ENCODE assay signal across 1 cellular context in the genomic region with DNA sequence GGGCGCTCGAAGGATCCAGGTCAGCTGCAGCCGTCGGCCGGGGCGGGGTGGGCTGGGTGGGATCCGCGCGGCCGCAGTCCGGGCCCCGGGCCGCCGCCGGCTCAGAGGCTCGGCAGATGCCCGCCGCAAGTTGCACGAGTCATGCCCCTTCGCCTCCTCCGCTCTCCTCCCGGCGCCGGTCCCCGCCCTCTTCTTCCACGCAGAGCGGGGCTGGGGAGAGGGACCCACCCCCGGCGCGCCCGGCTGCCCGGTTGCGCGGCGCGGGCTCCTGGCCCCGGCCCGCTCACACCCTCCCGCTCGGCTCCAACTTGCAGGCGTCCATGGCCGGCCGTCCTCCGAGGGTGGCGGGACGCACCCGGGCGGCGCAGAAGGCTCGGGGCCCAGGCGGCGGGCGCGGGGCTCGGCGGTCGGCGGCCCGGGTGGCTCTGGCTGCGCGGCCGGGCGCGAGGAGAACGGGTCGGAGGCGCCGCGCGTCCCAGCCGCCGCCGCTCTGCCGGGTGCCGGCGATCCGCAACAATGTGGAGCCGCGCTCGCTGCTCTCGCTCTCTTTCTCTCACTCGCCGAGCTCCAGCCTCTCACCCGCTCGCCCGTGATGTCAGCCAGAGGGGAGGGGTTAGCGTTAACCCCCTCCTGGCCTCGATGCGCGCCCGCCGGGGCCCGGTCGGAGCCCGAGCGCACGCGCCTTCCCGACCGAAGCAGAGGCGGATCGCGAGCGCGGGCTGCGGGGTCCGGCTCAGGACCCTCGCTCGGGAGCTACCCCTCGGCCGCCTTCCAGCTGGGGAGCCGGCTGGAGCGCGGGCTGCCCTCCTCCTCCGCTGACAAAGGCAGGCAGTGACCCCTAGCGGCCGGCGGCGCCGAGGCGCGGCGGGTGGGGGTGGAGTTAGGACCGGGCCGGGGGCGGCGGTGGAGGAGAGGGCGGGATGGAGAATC.
A peak's percentile ranks its signal among the peaks of the same experiment; 100 is the strongest.
TF ChIP-seq lines count a peak whose summit lies in the region.

A gene with protein sequence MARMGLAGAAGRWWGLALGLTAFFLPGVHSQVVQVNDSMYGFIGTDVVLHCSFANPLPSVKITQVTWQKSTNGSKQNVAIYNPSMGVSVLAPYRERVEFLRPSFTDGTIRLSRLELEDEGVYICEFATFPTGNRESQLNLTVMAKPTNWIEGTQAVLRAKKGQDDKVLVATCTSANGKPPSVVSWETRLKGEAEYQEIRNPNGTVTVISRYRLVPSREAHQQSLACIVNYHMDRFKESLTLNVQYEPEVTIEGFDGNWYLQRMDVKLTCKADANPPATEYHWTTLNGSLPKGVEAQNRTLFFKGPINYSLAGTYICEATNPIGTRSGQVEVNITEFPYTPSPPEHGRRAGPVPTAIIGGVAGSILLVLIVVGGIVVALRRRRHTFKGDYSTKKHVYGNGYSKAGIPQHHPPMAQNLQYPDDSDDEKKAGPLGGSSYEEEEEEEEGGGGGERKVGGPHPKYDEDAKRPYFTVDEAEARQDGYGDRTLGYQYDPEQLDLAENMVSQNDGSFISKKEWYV (minus strand): TSS at position 550 of the 930 bp plus-strand sequence. CDS start 647 bp downstream, outside the sequence.

TF ChIP-seq in HepG2, 621 proteins besides CTCF, POLR2A, EP300 and RAD21 (continued from another document and continues in another):
- TF ChIP-seq, protein P1, sequence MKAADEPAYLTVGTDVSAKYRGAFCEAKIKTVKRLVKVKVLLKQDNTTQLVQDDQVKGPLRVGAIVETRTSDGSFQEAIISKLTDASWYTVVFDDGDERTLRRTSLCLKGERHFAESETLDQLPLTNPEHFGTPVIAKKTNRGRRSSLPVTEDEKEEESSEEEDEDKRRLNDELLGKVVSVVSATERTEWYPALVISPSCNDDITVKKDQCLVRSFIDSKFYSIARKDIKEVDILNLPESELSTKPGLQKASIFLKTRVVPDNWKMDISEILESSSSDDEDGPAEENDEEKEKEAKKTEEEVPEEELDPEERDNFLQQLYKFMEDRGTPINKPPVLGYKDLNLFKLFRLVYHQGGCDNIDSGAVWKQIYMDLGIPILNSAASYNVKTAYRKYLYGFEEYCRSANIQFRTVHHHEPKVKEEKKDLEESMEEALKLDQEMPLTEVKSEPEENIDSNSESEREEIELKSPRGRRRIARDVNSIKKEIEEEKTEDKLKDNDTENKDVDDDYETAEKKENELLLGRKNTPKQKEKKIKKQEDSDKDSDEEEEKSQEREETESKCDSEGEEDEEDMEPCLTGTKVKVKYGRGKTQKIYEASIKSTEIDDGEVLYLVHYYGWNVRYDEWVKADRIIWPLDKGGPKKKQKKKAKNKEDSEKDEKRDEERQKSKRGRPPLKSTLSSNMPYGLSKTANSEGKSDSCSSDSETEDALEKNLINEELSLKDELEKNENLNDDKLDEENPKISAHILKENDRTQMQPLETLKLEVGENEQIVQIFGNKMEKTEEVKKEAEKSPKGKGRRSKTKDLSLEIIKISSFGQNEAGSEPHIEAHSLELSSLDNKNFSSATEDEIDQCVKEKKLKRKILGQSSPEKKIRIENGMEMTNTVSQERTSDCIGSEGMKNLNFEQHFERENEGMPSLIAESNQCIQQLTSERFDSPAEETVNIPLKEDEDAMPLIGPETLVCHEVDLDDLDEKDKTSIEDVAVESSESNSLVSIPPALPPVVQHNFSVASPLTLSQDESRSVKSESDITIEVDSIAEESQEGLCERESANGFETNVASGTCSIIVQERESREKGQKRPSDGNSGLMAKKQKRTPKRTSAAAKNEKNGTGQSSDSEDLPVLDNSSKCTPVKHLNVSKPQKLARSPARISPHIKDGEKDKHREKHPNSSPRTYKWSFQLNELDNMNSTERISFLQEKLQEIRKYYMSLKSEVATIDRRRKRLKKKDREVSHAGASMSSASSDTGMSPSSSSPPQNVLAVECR (CRISPR knock-in tag; IDR thresholded peaks at IDR 0.05; ENCODE audit: borderline replicate concordance), result peak; percentile 23; the same call in 1 of the 2 replicates
- TF ChIP-seq KMT2A (CRISPR knock-in tag; IDR thresholded peaks at IDR 0.05), result peak; percentile 53; the same call in 1 of the 2 replicates
- TF ChIP-seq ZFP37 (CRISPR knock-in tag; IDR thresholded peaks at IDR 0.05; ENCODE audit: borderline replicate concordance), result no peak
- peak; percentile 90 for TF ChIP-seq XRCC5 (optimal IDR thresholded peaks at IDR 0.05; ENCODE audit: low read length)
- TF ChIP-seq, protein P2, sequence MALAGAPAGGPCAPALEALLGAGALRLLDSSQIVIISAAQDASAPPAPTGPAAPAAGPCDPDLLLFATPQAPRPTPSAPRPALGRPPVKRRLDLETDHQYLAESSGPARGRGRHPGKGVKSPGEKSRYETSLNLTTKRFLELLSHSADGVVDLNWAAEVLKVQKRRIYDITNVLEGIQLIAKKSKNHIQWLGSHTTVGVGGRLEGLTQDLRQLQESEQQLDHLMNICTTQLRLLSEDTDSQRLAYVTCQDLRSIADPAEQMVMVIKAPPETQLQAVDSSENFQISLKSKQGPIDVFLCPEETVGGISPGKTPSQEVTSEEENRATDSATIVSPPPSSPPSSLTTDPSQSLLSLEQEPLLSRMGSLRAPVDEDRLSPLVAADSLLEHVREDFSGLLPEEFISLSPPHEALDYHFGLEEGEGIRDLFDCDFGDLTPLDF (CRISPR knock-in tag; IDR thresholded peaks at IDR 0.05), result 0 out of 2 replicates have a peak, but pooled peaks have one; percentile 59
- TF ChIP-seq REPIN1 (CRISPR knock-in tag; IDR thresholded peaks at IDR 0.05; ENCODE audit: borderline replicate concordance, low read depth), result peak; percentile 62; the same call in 1 of the 2 replicates
- peak; percentile 38; the same call in 1 of the 2 replicates for TF ChIP-seq ATF7-NPFF (CRISPR knock-in tag; IDR thresholded peaks at IDR 0.05; ENCODE audit: low read depth)
- peak; percentile 25; the same call in 1 of the 2 replicates for TF ChIP-seq RXRB (CRISPR knock-in tag; IDR thresholded peaks at IDR 0.05; ENCODE audit: borderline replicate concordance)
- TF ChIP-seq XBP1 (CRISPR knock-in tag; IDR thresholded peaks at IDR 0.05), result no peak
- TF ChIP-seq ZBTB7B (CRISPR knock-in tag; IDR thresholded peaks at IDR 0.05), result peak; percentile 64
- TF ChIP-seq NPAS2 (CRISPR knock-in tag; IDR thresholded peaks at IDR 0.05; ENCODE audit: borderline replicate concordance), result no peak
- TF ChIP-seq ZNF3 (CRISPR knock-in tag; IDR thresholded peaks at IDR 0.05), result no peak
- TF ChIP-seq, protein P3, sequence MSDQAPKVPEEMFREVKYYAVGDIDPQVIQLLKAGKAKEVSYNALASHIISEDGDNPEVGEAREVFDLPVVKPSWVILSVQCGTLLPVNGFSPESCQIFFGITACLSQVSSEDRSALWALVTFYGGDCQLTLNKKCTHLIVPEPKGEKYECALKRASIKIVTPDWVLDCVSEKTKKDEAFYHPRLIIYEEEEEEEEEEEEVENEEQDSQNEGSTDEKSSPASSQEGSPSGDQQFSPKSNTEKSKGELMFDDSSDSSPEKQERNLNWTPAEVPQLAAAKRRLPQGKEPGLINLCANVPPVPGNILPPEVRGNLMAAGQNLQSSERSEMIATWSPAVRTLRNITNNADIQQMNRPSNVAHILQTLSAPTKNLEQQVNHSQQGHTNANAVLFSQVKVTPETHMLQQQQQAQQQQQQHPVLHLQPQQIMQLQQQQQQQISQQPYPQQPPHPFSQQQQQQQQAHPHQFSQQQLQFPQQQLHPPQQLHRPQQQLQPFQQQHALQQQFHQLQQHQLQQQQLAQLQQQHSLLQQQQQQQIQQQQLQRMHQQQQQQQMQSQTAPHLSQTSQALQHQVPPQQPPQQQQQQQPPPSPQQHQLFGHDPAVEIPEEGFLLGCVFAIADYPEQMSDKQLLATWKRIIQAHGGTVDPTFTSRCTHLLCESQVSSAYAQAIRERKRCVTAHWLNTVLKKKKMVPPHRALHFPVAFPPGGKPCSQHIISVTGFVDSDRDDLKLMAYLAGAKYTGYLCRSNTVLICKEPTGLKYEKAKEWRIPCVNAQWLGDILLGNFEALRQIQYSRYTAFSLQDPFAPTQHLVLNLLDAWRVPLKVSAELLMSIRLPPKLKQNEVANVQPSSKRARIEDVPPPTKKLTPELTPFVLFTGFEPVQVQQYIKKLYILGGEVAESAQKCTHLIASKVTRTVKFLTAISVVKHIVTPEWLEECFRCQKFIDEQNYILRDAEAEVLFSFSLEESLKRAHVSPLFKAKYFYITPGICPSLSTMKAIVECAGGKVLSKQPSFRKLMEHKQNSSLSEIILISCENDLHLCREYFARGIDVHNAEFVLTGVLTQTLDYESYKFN (CRISPR knock-in tag; conservative IDR thresholded peaks at IDR 0.05), result peak; percentile 53
- TF ChIP-seq ZFYVE20 (CRISPR knock-in tag; IDR thresholded peaks at IDR 0.05; ENCODE audit: borderline replicate concordance, low read depth), result no peak
- peak; percentile 49; the same call in 1 of the 2 replicates for TF ChIP-seq ARHGAP35 (CRISPR knock-in tag; IDR thresholded peaks at IDR 0.05; ENCODE audit: borderline replicate concordance)
- peak; percentile 4; the same call in 1 of the 2 replicates for TF ChIP-seq SMC3 (IDR thresholded peaks at IDR 0.05; ENCODE audit: low read length)
- 0 out of 2 replicates have a peak, but pooled peaks have one; percentile 74 for TF ChIP-seq ZNF678 (CRISPR knock-in tag; IDR thresholded peaks at IDR 0.05)
- no peak for TF ChIP-seq ZNF451 (CRISPR knock-in tag; IDR thresholded peaks at IDR 0.05)
- TF ChIP-seq, protein P4, sequence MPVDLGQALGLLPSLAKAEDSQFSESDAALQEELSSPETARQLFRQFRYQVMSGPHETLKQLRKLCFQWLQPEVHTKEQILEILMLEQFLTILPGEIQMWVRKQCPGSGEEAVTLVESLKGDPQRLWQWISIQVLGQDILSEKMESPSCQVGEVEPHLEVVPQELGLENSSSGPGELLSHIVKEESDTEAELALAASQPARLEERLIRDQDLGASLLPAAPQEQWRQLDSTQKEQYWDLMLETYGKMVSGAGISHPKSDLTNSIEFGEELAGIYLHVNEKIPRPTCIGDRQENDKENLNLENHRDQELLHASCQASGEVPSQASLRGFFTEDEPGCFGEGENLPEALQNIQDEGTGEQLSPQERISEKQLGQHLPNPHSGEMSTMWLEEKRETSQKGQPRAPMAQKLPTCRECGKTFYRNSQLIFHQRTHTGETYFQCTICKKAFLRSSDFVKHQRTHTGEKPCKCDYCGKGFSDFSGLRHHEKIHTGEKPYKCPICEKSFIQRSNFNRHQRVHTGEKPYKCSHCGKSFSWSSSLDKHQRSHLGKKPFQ (CRISPR knock-in tag; IDR thresholded peaks at IDR 0.05; ENCODE audit: insufficient replicate concordance), result no peak
- 0 out of 2 replicates have a peak, but pooled peaks have one; percentile 5 for TF ChIP-seq FOXA3 (CRISPR knock-in tag; IDR thresholded peaks at IDR 0.05)
- TF ChIP-seq, protein P5, sequence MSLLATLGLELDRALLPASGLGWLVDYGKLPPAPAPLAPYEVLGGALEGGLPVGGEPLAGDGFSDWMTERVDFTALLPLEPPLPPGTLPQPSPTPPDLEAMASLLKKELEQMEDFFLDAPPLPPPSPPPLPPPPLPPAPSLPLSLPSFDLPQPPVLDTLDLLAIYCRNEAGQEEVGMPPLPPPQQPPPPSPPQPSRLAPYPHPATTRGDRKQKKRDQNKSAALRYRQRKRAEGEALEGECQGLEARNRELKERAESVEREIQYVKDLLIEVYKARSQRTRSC (CRISPR knock-in tag; IDR thresholded peaks at IDR 0.05; ENCODE audit: low read depth), result 0 out of 2 replicates have a peak, but pooled peaks have one; percentile 79
- TF ChIP-seq, protein P6, sequence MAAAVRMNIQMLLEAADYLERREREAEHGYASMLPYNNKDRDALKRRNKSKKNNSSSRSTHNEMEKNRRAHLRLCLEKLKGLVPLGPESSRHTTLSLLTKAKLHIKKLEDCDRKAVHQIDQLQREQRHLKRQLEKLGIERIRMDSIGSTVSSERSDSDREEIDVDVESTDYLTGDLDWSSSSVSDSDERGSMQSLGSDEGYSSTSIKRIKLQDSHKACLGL (CRISPR knock-in tag; IDR thresholded peaks at IDR 0.05), result peak; percentile 70
- TF ChIP-seq, protein P7, sequence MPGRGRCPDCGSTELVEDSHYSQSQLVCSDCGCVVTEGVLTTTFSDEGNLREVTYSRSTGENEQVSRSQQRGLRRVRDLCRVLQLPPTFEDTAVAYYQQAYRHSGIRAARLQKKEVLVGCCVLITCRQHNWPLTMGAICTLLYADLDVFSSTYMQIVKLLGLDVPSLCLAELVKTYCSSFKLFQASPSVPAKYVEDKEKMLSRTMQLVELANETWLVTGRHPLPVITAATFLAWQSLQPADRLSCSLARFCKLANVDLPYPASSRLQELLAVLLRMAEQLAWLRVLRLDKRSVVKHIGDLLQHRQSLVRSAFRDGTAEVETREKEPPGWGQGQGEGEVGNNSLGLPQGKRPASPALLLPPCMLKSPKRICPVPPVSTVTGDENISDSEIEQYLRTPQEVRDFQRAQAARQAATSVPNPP (CRISPR knock-in tag; IDR thresholded peaks at IDR 0.05), result no peak
- TF ChIP-seq NFE2L1 (CRISPR knock-in tag; IDR thresholded peaks at IDR 0.05; ENCODE audit: borderline replicate concordance), result no peak
- no peak for TF ChIP-seq HHEX (CRISPR knock-in tag; IDR thresholded peaks at IDR 0.05)
- peak; percentile 45; the same call in 1 of the 2 replicates for TF ChIP-seq ZNF83 (CRISPR knock-in tag; IDR thresholded peaks at IDR 0.05; ENCODE audit: borderline replicate concordance)
- TF ChIP-seq, protein P8, sequence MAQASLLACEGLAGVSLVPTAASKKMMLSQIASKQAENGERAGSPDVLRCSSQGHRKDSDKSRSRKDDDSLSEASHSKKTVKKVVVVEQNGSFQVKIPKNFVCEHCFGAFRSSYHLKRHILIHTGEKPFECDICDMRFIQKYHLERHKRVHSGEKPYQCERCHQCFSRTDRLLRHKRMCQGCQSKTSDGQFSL (CRISPR knock-in tag; IDR thresholded peaks at IDR 0.05), result peak; percentile 43; the same call in 1 of the 2 replicates
- TF ChIP-seq, protein P9, sequence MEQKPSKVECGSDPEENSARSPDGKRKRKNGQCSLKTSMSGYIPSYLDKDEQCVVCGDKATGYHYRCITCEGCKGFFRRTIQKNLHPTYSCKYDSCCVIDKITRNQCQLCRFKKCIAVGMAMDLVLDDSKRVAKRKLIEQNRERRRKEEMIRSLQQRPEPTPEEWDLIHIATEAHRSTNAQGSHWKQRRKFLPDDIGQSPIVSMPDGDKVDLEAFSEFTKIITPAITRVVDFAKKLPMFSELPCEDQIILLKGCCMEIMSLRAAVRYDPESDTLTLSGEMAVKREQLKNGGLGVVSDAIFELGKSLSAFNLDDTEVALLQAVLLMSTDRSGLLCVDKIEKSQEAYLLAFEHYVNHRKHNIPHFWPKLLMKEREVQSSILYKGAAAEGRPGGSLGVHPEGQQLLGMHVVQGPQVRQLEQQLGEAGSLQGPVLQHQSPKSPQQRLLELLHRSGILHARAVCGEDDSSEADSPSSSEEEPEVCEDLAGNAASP (CRISPR knock-in tag; IDR thresholded peaks at IDR 0.05; ENCODE audit: borderline replicate concordance), result peak; percentile 14
- peak; percentile 32; the same call in 1 of the 2 replicates for TF ChIP-seq YEATS4 (CRISPR knock-in tag; IDR thresholded peaks at IDR 0.05; ENCODE audit: borderline replicate concordance)
- TF ChIP-seq, protein P10, sequence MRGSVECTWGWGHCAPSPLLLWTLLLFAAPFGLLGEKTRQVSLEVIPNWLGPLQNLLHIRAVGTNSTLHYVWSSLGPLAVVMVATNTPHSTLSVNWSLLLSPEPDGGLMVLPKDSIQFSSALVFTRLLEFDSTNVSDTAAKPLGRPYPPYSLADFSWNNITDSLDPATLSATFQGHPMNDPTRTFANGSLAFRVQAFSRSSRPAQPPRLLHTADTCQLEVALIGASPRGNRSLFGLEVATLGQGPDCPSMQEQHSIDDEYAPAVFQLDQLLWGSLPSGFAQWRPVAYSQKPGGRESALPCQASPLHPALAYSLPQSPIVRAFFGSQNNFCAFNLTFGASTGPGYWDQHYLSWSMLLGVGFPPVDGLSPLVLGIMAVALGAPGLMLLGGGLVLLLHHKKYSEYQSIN (CRISPR knock-in tag; IDR thresholded peaks at IDR 0.05; ENCODE audit: borderline replicate concordance), result no peak
